18 cellular contexts compared by ENCODE assay signal in the genomic region with DNA sequence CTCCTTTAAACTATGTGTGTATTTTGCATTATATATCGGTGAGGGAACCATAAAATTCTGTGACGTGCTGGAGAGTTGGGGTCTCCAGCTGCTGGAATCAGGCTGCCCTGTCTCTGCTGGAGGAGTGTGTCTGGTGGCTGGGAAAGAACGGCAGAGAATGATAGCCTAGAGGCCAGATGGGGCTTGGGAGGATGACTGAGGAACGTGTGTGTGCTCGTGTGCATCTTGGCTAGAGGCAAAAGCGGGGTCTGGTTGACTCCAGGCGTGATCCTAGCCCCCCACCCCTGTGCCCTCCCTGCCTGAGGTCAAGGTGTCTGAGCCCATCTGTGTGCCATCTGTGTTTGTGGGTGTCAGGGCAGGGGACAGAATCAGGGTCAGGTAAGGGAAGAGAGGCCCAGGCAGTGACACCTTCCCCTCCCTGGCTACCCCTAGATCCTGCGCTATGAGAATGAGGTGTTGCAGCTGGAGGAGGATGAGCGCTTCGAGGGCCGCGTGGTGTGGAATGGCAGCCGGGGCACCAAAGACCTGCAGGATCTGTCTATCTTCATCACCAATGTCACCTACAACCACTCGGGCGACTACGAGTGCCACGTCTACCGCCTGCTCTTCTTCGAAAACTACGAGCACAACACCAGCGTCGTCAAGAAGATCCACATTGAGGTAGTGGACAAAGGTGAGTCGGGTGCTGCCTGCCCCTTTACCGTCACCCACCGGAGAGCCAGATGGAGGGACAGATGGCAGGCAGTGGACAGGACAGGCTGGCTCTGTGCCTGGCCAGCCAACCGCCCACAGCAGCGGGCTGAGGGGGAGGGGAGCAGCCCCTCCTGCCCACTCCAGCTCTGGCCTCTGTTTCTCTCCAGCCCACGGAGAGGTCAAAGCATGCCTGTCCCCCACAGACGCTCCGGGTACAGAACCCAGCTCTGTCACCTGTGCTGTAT. TPM values are rescaled to one million over a fixed set of nuclear protein-coding genes. Genes with fewer than 3 reads are reported as not detected.
A peak's percentile ranks its signal among the peaks of the same experiment; 100 is the strongest.
DNase-seq lines count a peak whose midpoint lies in the region; ATAC-seq and TF ChIP-seq lines count a peak whose summit lies in the region.
"Had no signal": no experiment of that assay in that cellular context is flagged by ENCODE, and none has a peak within 500 bp of the region (broad histone marks: within the 10 kb centered on the region; RNA-seq: fewer than 3 reads in every experiment).

No MANE protein-coding gene starts in this region.

- H3K4me2 ChIP-seq in osteoblast (ENCODE audit: insufficient read depth, low read length): no peak overlapping the region

- no peak overlapping the region for H3K27ac Mint-ChIP-seq in stimulated activated naive CD8-positive, alpha-beta T cell treated with anti-CD3 and anti-CD28 coated beads, Interleukin-15, amount 100 ng/mL, for 72 hours
- H3K27ac Mint-ChIP-seq: B cell; CD4-positive, alpha-beta T cell had no signal

- H2AFZ ChIP-seq in osteoblast (ENCODE audit: low read length): no peak overlapping the region

- no peak overlapping the region for H3K4me3 Mint-ChIP-seq in stimulated activated naive CD8-positive, alpha-beta T cell treated with anti-CD3 and anti-CD28 coated beads, Interleukin-15, amount 100 ng/mL, for 72 hours
- H3K4me3 Mint-ChIP-seq: B cell; CD4-positive, alpha-beta T cell had no signal

- no peaks in the 10 kb centered on the region for H4K20me1 ChIP-seq in osteoblast (ENCODE audit: insufficient read depth, low read length)

- no peak overlapping the region for H3K27ac ChIP-seq in osteoblast (ENCODE audit: low read depth, low read length)

- peaks cover 23% of the 10 kb centered on the region for H3K27me3 Mint-ChIP-seq in stimulated activated naive CD8-positive, alpha-beta T cell treated with anti-CD3 and anti-CD28 coated beads, Interleukin-15, amount 100 ng/mL, for 72 hours

- no peaks in the 10 kb centered on the region for H3K9me3 ChIP-seq in osteoblast (ENCODE audit: low read depth, low read length)

- peak; percentile 33 for DNase-seq in NCI-H1694 treated with DMSO at 0.1 percent for 48 hours (lab: John Stamatoyannopoulos, UW)
- no peak for DNase-seq in NCI-H1694 (lab: John Stamatoyannopoulos, UW)
- peak; percentile 66 to 75 for DNase-seq in NCI-H524 (lab: John Stamatoyannopoulos, UW)
- DNase-seq in cerebellum (ENCODE audit: low spot score): peak; percentile 68
- peak; percentile 72 for DNase-seq in osteoblast (ENCODE audit: insufficient read length, low spot score, missing footprints)
- no peak for DNase-seq in NCI-H2196 (lab: John Stamatoyannopoulos, UW; ENCODE audit: unreplicated experiment)
- no peak for DNase-seq in stimulated activated naive CD8-positive, alpha-beta T cell treated with anti-CD3 and anti-CD28 coated beads, Interleukin-15, amount 100 ng/mL, for 72 hours
- DNase-seq: 8988T; CD4-positive, alpha-beta T cell; DMS79; KG1; NCI-H1105 treated with DMSO at 0.1 percent for 48 hours; NCI-H187 treated with DMSO at 0.1 percent for 48 hours; NCI-H446; OCI-M1; Right ventricle myocardium superior had no signal

- no peak for TF ChIP-seq CTCF in osteoblast (IDR thresholded peaks at IDR 0.05; ENCODE audit: extremely low read depth, low read depth, low read length)

- no peaks in the 10 kb centered on the region for H3K27me3 ChIP-seq in osteoblast (ENCODE audit: insufficient read depth, low read length)

- H3K4me1 ChIP-seq in osteoblast (ENCODE audit: insufficient read depth, low read length): peaks cover 5% of the 10 kb centered on the region

- no peaks in the 10 kb centered on the region for H3K79me2 ChIP-seq in osteoblast (ENCODE audit: insufficient read depth, low read length)

- ATAC-seq in HG03045 (IDR thresholded peaks at IDR 0.05; ENCODE audit: unreplicated experiment): no peak
- no peak for ATAC-seq in stimulated activated naive CD8-positive, alpha-beta T cell treated with anti-CD3 and anti-CD28 coated beads, Interleukin-15, amount 100 ng/mL, for 72 hours

- H3K9me3 Mint-ChIP-seq in stimulated activated naive CD8-positive, alpha-beta T cell treated with anti-CD3 and anti-CD28 coated beads, Interleukin-15, amount 100 ng/mL, for 72 hours: no peaks in the 10 kb centered on the region
- H3K9me3 Mint-ChIP-seq: CD4-positive, alpha-beta T cell had no signal

- no peaks in the 10 kb centered on the region for H3K36me3 ChIP-seq in osteoblast (ENCODE audit: insufficient read depth, low read length)

- H3K4me3 ChIP-seq in osteoblast (ENCODE audit: insufficient read depth, low read length): no peak overlapping the region

- peaks cover 16% of the 10 kb centered on the region for H3K4me1 Mint-ChIP-seq in stimulated activated naive CD8-positive, alpha-beta T cell treated with anti-CD3 and anti-CD28 coated beads, Interleukin-15, amount 100 ng/mL, for 72 hours

RNA-seq across cellular contexts. Expression of a gene that starts 3.1 kb away (rescaled TPM):
- 7.5 TPM for total RNA-seq in cerebellum
- 4.7 and 5.6 TPM in 2 replicates for total RNA-seq in osteoblast

RNA-seq across cellular contexts. Expression of a gene that starts 8.2 kb away (rescaled TPM):
- total RNA-seq in cerebellum: 0.27 TPM
- under 0.01 and 0.29 TPM in 2 replicates for total RNA-seq in osteoblast
- total RNA-seq: B cell; CD4-positive, alpha-beta T cell had no signal

RNA-seq across cellular contexts. Expression of a gene that starts 33.2 kb away (rescaled TPM):
- total RNA-seq in cerebellum (50.0 TPM), osteoblast (29.7 and 33.6 TPM in 2 replicates)

Comparison
In these comparisons a context has a peak if more than half of its experiments do, and no peak if none do; other contexts are left out.
1. DNase-seq: peak in NCI-H1694 treated with DMSO at 0.1 percent for 48 hours (single experiment), NCI-H524 (2 of 2), cerebellum (single experiment) and osteoblast (single experiment); none in NCI-H1694 (single experiment), NCI-H2196 (single experiment) and stimulated activated naive CD8-positive, alpha-beta T cell treated with anti-CD3 and anti-CD28 coated beads, Interleukin-15, amount 100 ng/mL, for 72 hours (0 of 2).